Comparison of ENCODE assay signal across 10 cellular contexts in the genomic region with DNA sequence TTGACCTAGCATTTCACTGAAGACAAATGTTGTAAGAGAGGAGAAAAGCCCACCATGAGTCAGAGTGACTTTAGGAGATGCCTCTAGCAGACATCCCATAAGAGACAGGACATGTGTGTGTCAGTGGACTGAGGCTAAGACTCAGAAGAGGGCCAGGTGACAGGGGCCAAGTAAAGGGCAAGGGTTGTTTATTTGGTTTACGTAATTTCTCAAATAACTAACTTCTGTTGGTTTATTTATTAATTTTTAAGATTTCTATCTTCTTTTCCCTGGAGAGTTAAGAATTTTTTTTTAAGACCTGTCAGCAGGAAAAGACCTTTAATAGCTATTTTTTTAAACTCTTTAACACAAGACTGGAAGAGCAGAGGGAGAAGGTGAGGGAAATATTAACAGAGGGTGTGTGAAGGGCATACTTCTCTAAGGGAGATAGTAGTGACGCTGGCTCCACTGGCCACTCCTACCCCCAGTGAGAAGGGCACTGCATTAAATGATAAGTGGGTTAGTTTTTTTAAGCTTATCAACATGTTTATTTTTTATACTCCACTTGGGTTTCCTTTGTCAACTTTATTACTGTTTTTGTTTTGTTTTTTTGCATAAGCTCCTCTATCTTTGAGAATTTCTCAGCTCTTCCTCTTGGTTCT. TPM values are rescaled to one million over a fixed set of nuclear protein-coding genes. Genes with fewer than 3 reads are reported as not detected.
DNase-seq lines count a peak whose midpoint lies in the region; ATAC-seq and TF ChIP-seq lines count a peak whose summit lies in the region.
"Had no signal": no experiment of that assay in that cellular context is flagged by ENCODE, and none has a peak within 500 bp of the region (broad histone marks: within the 10 kb centered on the region; RNA-seq: fewer than 3 reads in every experiment).

No MANE protein-coding gene starts in this region.

- CTCF ChIA-PET in Calu3 (lab: Charles Lee) = no interaction called here
- CTCF ChIA-PET in activated CD8-positive, alpha-beta T cell treated with anti-CD3 and anti-CD28 coated beads for 36 hours (lab: Charles Lee) = interaction anchor here (0.9 to 1.3 kb wide), 2 partner anchors 18 to 58 kb away, joined by 3 to 4 read pairs; a partner anchor contains a TSS

- no TSS peak for BruUV-seq in Calu3 (replicated peaks; lab: Mats Ljungman, UMichigan)

- intact Hi-C loops in Calu3 (cut with micrococcal nuclease; ENCODE audit: unreplicated experiment) = loop anchor here (5.0 kb wide), 1 partner anchor 60 kb away; no protein-coding TSS in a partner anchor
- intact Hi-C loops in activated CD8-positive, alpha-beta T cell treated with anti-CD3 and anti-CD28 coated beads for 36 hours (cut with micrococcal nuclease) = no loop called here
- intact Hi-C loops in right cardiac atrium (cut with DNase I) = no loop called here

- H3K36me3 ChIP-seq in GM23248 (ENCODE audit: low read depth) = peaks cover 24% of the 10 kb centered on the region

- H3K4me3 Mint-ChIP-seq in Calu3 (ENCODE audit: low read depth, unreplicated experiment) = peak overlapping the region; percentile 97
- H3K4me3 Mint-ChIP-seq in activated CD8-positive, alpha-beta T cell treated with anti-CD3 and anti-CD28 coated beads for 36 hours = peak overlapping the region; percentile 86

- H3K9me3 Mint-ChIP-seq in Calu3 (ENCODE audit: low read depth, unreplicated experiment) = no peaks in the 10 kb centered on the region
- H3K9me3 Mint-ChIP-seq in activated CD8-positive, alpha-beta T cell treated with anti-CD3 and anti-CD28 coated beads for 36 hours = no peaks in the 10 kb centered on the region

- DNase-seq in Calu3 (no peak), mucosa of gallbladder (ENCODE audit: low spot score) (peak; percentile 29), GM23248 (no peak), right cardiac atrium (no peak)
- no peak for DNase-seq in activated CD8-positive, alpha-beta T cell treated with anti-CD3 and anti-CD28 coated beads for 36 hours
- DNase-seq: GOT3, NCI-H446 had no signal

- H3F3A ChIP-seq in GM23248 (ENCODE audit: insufficient read depth) = peaks cover 15% of the 10 kb centered on the region; the same call in 1 of the 2 replicates

- 98 to 100% methylated on average over 2 of the region's 2 CpGs for WGBS in GM23248 (ENCODE audit: low coverage in 1 of 2, low lambda C conversion rate in 2 of 2, missing lambda C conversion rate in 2 of 2), 2 experiments
- WGBS in right cardiac atrium = 66% methylated on average over 2 of the region's 2 CpGs

- peak overlapping the region; percentile 69 for H3K27ac Mint-ChIP-seq in Calu3 (ENCODE audit: unreplicated experiment)
- H3K27ac Mint-ChIP-seq in activated CD8-positive, alpha-beta T cell treated with anti-CD3 and anti-CD28 coated beads for 36 hours = peak overlapping the region; percentile 58

- H3K4me1 ChIP-seq in GM23248 (ENCODE audit: insufficient read depth) (no peaks in the 10 kb centered on the region; the same call in 1 of the 2 replicates), right cardiac atrium (ENCODE audit: control insufficient read depth, insufficient read depth, low read length) (peaks cover 12% of the 10 kb centered on the region)

- H3K27me3 ChIP-seq in GM23248 (replicated peaks; ENCODE audit: insufficient read depth) (no peaks in the 10 kb centered on the region), right cardiac atrium (ENCODE audit: control insufficient read depth, insufficient read depth) (no peaks in the 10 kb centered on the region)
- H3K27me3 ChIP-seq: esophagus muscularis mucosa, suprapubic skin had no signal

- TF ChIP-seq CTCF in Calu3 (IDR thresholded peaks at IDR 0.05; ENCODE audit: unreplicated experiment) = no peak
- no peak for TF ChIP-seq CTCF in activated CD8-positive, alpha-beta T cell treated with anti-CD3 and anti-CD28 coated beads for 36 hours (IDR thresholded peaks at IDR 0.05)

- no peaks in the 10 kb centered on the region for H3K27me3 Mint-ChIP-seq in Calu3 (ENCODE audit: unreplicated experiment)
- H3K27me3 Mint-ChIP-seq in activated CD8-positive, alpha-beta T cell treated with anti-CD3 and anti-CD28 coated beads for 36 hours = no peaks in the 10 kb centered on the region

- in situ Hi-C loops in GM23248 (cut with MboI) = no loop called here

- no peak for ATAC-seq in activated CD8-positive, alpha-beta T cell treated with anti-CD3 and anti-CD28 coated beads for 36 hours
- ATAC-seq in HG02759 (IDR thresholded peaks at IDR 0.05; ENCODE audit: unreplicated experiment) (no peak), right cardiac atrium (no peak)

- H3K4me1 Mint-ChIP-seq in Calu3 (ENCODE audit: low read depth, unreplicated experiment) = peaks cover 35% of the 10 kb centered on the region
- peaks cover 64% of the 10 kb centered on the region for H3K4me1 Mint-ChIP-seq in activated CD8-positive, alpha-beta T cell treated with anti-CD3 and anti-CD28 coated beads for 36 hours (ENCODE audit: low read depth)

- no peaks in the 10 kb centered on the region for H4K20me1 ChIP-seq in GM23248 (ENCODE audit: insufficient read depth)

- H3K36me3 Mint-ChIP-seq in Calu3 (ENCODE audit: insufficient read depth, unreplicated experiment) = peaks cover 80% of the 10 kb centered on the region
- peaks cover 68% of the 10 kb centered on the region for H3K36me3 Mint-ChIP-seq in activated CD8-positive, alpha-beta T cell treated with anti-CD3 and anti-CD28 coated beads for 36 hours (ENCODE audit: low read depth)

- no peaks in the 10 kb centered on the region for H3K9me3 ChIP-seq in GM23248 (ENCODE audit: low read depth)
- H3K9me3 ChIP-seq in right cardiac atrium (ENCODE audit: control insufficient read depth, low read length) = no peaks in the 10 kb centered on the region
- H3K9me3 ChIP-seq: esophagus muscularis mucosa, suprapubic skin had no signal

- POLR2A ChIA-PET in activated CD8-positive, alpha-beta T cell treated with anti-CD3 and anti-CD28 coated beads for 36 hours (lab: Charles Lee) = interaction anchor here (0.7 to 2.4 kb wide), 7 partner anchors 11 to 613 kb away, joined by 3 to 8 read pairs (median 4); a partner anchor contains a TSS

- no peak overlapping the region for H2AFZ ChIP-seq in GM23248

- no peak overlapping the region for H3K27ac ChIP-seq in GM23248
- no peak overlapping the region for H3K27ac ChIP-seq in right cardiac atrium (ENCODE audit: low read length)
- H3K27ac ChIP-seq: esophagus muscularis mucosa, suprapubic skin had no signal

- H3K4me2 ChIP-seq in GM23248 (ENCODE audit: unreplicated experiment) = no peak overlapping the region

- H3K9ac ChIP-seq in GM23248 = no peak overlapping the region

- H3K9me2 ChIP-seq in GM23248 (ENCODE audit: insufficient read depth) = no peaks in the 10 kb centered on the region

- H3K4me3 ChIP-seq in GM23248 (no peak overlapping the region), right cardiac atrium (ENCODE audit: low read length) (no peak overlapping the region)
- H3K4me3 ChIP-seq: esophagus muscularis mucosa, suprapubic skin had no signal

- H3K79me2 ChIP-seq in GM23248 (ENCODE audit: insufficient read depth) = peaks cover 55% of the 10 kb centered on the region

RNA-seq across cellular contexts. Expression of a gene that starts 3.5 kb away (rescaled TPM):
- total RNA-seq in Calu3 (2022) = 81.3 and 94.9 TPM in 2 replicates
- total RNA-seq in activated CD8-positive, alpha-beta T cell treated with anti-CD3 and anti-CD28 coated beads for 36 hours = 100 to 1,000 TPM; 176 to 183 TPM
- total RNA-seq in mucosa of gallbladder = 61.5 TPM
- 23.6 and 39.6 TPM in 2 replicates for total RNA-seq in GM23248 (2014; rRNA removed; shearing (Covaris generic))
- polyA plus RNA-seq in GM23248 (2016; fragmentation: Nextera tagmentation; extraction: Ambion mirVana) = 20.8 and 24.6 TPM in 2 replicates
- total RNA-seq in right cardiac atrium = 10 to 100 TPM in 1 of 4 donors, 1 to 10 TPM in 3; 6.2 to 17.2 (median 7.2) TPM
- 8.6 TPM for polyA plus RNA-seq in right cardiac atrium

RNA-seq across cellular contexts. Expression of a gene that starts 11.5 kb away (rescaled TPM):
- 27.0 and 33.8 TPM in 2 replicates for total RNA-seq in Calu3 (2022)
- total RNA-seq in activated CD8-positive, alpha-beta T cell treated with anti-CD3 and anti-CD28 coated beads for 36 hours = 10 to 100 TPM; 21.0 to 27.3 TPM
- total RNA-seq in mucosa of gallbladder = 44.3 TPM
- total RNA-seq in GM23248 (2014; rRNA removed; shearing (Covaris generic)) = 18.6 and 244 TPM in 2 replicates
- polyA plus RNA-seq in GM23248 (2016; fragmentation: Nextera tagmentation; extraction: Ambion mirVana) = 21.6 and 22.1 TPM in 2 replicates
- total RNA-seq in right cardiac atrium = 10 to 100 TPM; 16.2 to 23.7 (median 23.4) TPM
- polyA plus RNA-seq in right cardiac atrium = 21.0 TPM

RNA-seq across cellular contexts. Expression of a gene that starts 17.7 kb away (rescaled TPM):
- total RNA-seq in Calu3 (2022) (205 TPM in 2 replicates), mucosa of gallbladder (129 TPM), right cardiac atrium (10 to 100 TPM; 71.5 to 95.2 (median 90.3) TPM)
- total RNA-seq in activated CD8-positive, alpha-beta T cell treated with anti-CD3 and anti-CD28 coated beads for 36 hours = 100 to 1,000 TPM; 196 to 211 TPM
- total RNA-seq in GM23248 (2014; rRNA removed; shearing (Covaris generic)) = 60.6 and 89.8 TPM in 2 replicates
- polyA plus RNA-seq in GM23248 (2016; fragmentation: Nextera tagmentation; extraction: Ambion mirVana) (124 and 129 TPM in 2 replicates), right cardiac atrium (75.8 TPM)

RNA-seq across cellular contexts. Expression of a gene that starts 18.1 kb away (rescaled TPM):
- total RNA-seq in Calu3 (2022) (46.2 and 54.3 TPM in 2 replicates), mucosa of gallbladder (35.4 TPM), right cardiac atrium (10 to 100 TPM; 17.6 to 21.9 (median 19.5) TPM)
- 10 to 100 TPM; 39.5 to 40.7 TPM for total RNA-seq in activated CD8-positive, alpha-beta T cell treated with anti-CD3 and anti-CD28 coated beads for 36 hours
- total RNA-seq in GM23248 (2014; rRNA removed; shearing (Covaris generic)) = 29.0 and 37.8 TPM in 2 replicates
- polyA plus RNA-seq in GM23248 (2016; fragmentation: Nextera tagmentation; extraction: Ambion mirVana) (24.1 and 24.2 TPM in 2 replicates), right cardiac atrium (18.1 TPM)

RNA-seq across cellular contexts. Expression of a gene that starts 32.7 kb away (rescaled TPM):
- total RNA-seq in Calu3 (2022) = 0.54 and 0.61 TPM in 2 replicates
- under 1 TPM in 1 of 2 experiments, not detected in 1; 0.23 TPM for total RNA-seq in activated CD8-positive, alpha-beta T cell treated with anti-CD3 and anti-CD28 coated beads for 36 hours
- 0.86 TPM for total RNA-seq in mucosa of gallbladder
- not detected in 2 replicates for total RNA-seq in GM23248 (2014; rRNA removed; shearing (Covaris generic))
- not detected in 2 replicates for polyA plus RNA-seq in GM23248 (2016; fragmentation: Nextera tagmentation; extraction: Ambion mirVana)
- total RNA-seq in right cardiac atrium = under 1 TPM in 3 of 4 donors, not detected in 1; 0.21 to 0.31 (median 0.26) TPM
- polyA plus RNA-seq in right cardiac atrium = not detected
- total RNA-seq: esophagus muscularis mucosa, suprapubic skin had no signal
